In the genomic region with DNA sequence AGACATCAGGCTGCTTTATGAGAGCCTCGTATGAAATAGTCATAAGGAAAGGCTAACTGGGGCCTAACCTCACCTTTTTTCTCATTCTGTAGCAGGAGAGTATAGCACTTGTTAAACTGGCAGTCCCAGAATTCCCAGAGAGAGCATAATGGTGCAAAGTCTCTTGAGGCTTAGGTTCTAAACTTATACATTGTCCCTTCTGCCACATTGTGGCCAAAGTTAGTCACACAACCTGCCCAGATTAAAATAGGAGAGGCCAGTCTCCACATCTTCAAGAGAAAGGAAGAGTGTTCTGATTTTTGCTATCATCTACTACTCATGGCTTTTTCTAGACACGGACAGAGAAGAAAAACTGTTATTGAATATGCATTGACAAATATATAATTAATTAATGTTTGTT, we compare ENCODE assay signal across 22 cellular contexts.
"Had no signal": no experiment of that assay in that cellular context is flagged by ENCODE, and none has a peak within 500 bp of the region (broad histone marks: within the 10 kb centered on the region; RNA-seq: fewer than 3 reads in every experiment).

No MANE protein-coding gene starts in this region.

- H3K27me3 ChIP-seq: gastroesophageal sphincter, left lung, neutrophil, tibial artery, vagina had no signal

- ATAC-seq: activated CD8-positive, alpha-beta T cell treated with anti-CD3 and anti-CD28 coated beads for 36 hours; activated naive CD4-positive, alpha-beta T cell treated with anti-CD3 and anti-CD28 coated beads, Interleukin-2, amount 50 U/mL, for 72 hours; gastroesophageal sphincter; left lung; mucosa of descending colon; naive thymus-derived CD4-positive, alpha-beta T cell; stimulated activated naive B cell treated with anti-CD40 and anti-IgM and Interleukin-4, amounts not matched to agents 10 μg/mL and 1 μg/mL and 100 μg/mL, for 72 hours had no signal

- H3K36me3 Mint-ChIP-seq: naive thymus-derived CD4-positive, alpha-beta T cell; stimulated activated naive B cell treated with anti-CD40 and anti-IgM and Interleukin-4, amounts not matched to agents 10 μg/mL and 1 μg/mL and 100 μg/mL, for 72 hours had no signal

- H3K4me3 Mint-ChIP-seq: activated B cell treated with CpG ODN at 0.5 μM for 24 hours; activated CD8-positive, alpha-beta T cell treated with anti-CD3 and anti-CD28 coated beads for 36 hours; naive thymus-derived CD4-positive, alpha-beta T cell; stimulated activated naive B cell treated with anti-CD40 and anti-IgM and Interleukin-4, amounts not matched to agents 10 μg/mL and 1 μg/mL and 100 μg/mL, for 72 hours had no signal

- DNase-seq: activated B cell treated with CpG ODN at 0.5 μM for 24 hours; activated CD4-positive, alpha-beta T cell treated with anti-CD3 and anti-CD28 coated beads for 48 hours; activated CD8-positive, alpha-beta memory T cell treated with anti-CD3 and anti-CD28 coated beads, Interleukin-2, amount 50 U/mL, for 4 hours; activated CD8-positive, alpha-beta T cell treated with anti-CD3 and anti-CD28 coated beads for 36 hours; activated effector memory CD4-positive, alpha-beta T cell treated with anti-CD3 and anti-CD28 coated beads, Interleukin-2, amount 50 U/mL, for 16 hours; activated T-cell treated with anti-CD3 and anti-CD28 coated beads, Interleukin-2, amount 50 U/mL, for 48 hours; amniotic stem cell; caudate nucleus; effector CD4-positive, alpha-beta T cell; kidney; left lung; mucosa of descending colon; naive thymus-derived CD4-positive, alpha-beta T cell; stimulated activated CD4-positive, alpha-beta T cell treated with anti-CD3 and anti-CD28 coated beads, Interleukin-15, amount 100 ng/mL, for 24 hours; stimulated activated CD4-positive, alpha-beta T cell treated with anti-CD3 and anti-CD28 coated beads, Interleukin-4, amount 100 ng/mL, for 1 hour; stimulated activated naive B cell treated with anti-CD40 and anti-IgM and Interleukin-4, amounts not matched to agents 10 μg/mL and 1 μg/mL and 100 μg/mL, for 72 hours; tibial artery had no signal

- H3K27ac ChIP-seq: coronary artery, gastroesophageal sphincter, left lung, neutrophil, tibial artery, vagina had no signal

- H3K9me3 Mint-ChIP-seq: activated B cell treated with CpG ODN at 0.5 μM for 24 hours had no signal

- H3K4me3 ChIP-seq: coronary artery, gastroesophageal sphincter, left lung, mucosa of descending colon, tibial artery, vagina had no signal

- H3K4me1 Mint-ChIP-seq: activated B cell treated with CpG ODN at 0.5 μM for 24 hours; naive thymus-derived CD4-positive, alpha-beta T cell; stimulated activated naive B cell treated with anti-CD40 and anti-IgM and Interleukin-4, amounts not matched to agents 10 μg/mL and 1 μg/mL and 100 μg/mL, for 72 hours had no signal

- H3K27me3 Mint-ChIP-seq: activated B cell treated with CpG ODN at 0.5 μM for 24 hours; activated CD8-positive, alpha-beta T cell treated with anti-CD3 and anti-CD28 coated beads for 36 hours; naive thymus-derived CD4-positive, alpha-beta T cell; stimulated activated naive B cell treated with anti-CD40 and anti-IgM and Interleukin-4, amounts not matched to agents 10 μg/mL and 1 μg/mL and 100 μg/mL, for 72 hours had no signal

- H3K9me3 ChIP-seq: gastroesophageal sphincter, neutrophil, tibial artery, vagina had no signal

- H3K4me1 ChIP-seq: gastroesophageal sphincter, left lung, tibial artery, vagina had no signal

- H3K36me3 ChIP-seq: gastroesophageal sphincter, left lung, neutrophil, tibial artery, vagina had no signal

- H3K27ac Mint-ChIP-seq: activated B cell treated with CpG ODN at 0.5 μM for 24 hours; activated CD8-positive, alpha-beta T cell treated with anti-CD3 and anti-CD28 coated beads for 36 hours; activated naive CD4-positive, alpha-beta T cell treated with anti-CD3 and anti-CD28 coated beads, Interleukin-2, amount 50 U/mL, for 72 hours; naive thymus-derived CD4-positive, alpha-beta T cell; stimulated activated naive B cell treated with anti-CD40 and anti-IgM and Interleukin-4, amounts not matched to agents 10 μg/mL and 1 μg/mL and 100 μg/mL, for 72 hours had no signal
